In genomic region chr12:47828967-47829482, GRCh38 we compare ENCODE assay signal across 8 cellular contexts. TPM values are rescaled to one million over a fixed set of nuclear protein-coding genes. Genes with fewer than 3 reads are reported as not detected.
A peak's percentile ranks its signal among the peaks of the same experiment; 100 is the strongest.
DNase-seq lines count a peak whose midpoint lies in the region; ATAC-seq, FAIRE-seq and TF ChIP-seq lines count a peak whose summit lies in the region.

No MANE protein-coding gene starts in this region.

- H3K27ac ChIP-seq in SK-N-SH (ENCODE audit: low read depth in 2 of 2, low read length in 1 of 2) (peak overlapping the region in 1 of 2 experiments; percentile 81; a peak in 2 of 4 replicates), esophagus squamous epithelium (peak overlapping the region; percentile 82 to 99 (median 90)), ovary (peak overlapping the region; percentile 71 to 89)

- H4K20me1 ChIP-seq in SK-N-SH (ENCODE audit: insufficient read depth), result no peaks in the 10 kb centered on the region

- H3K27me3 ChIP-seq in SK-N-SH (ENCODE audit: insufficient read depth) (no peaks in the 10 kb centered on the region), esophagus squamous epithelium (no peaks in the 10 kb centered on the region), ovary (no peaks in the 10 kb centered on the region)

- CTCF ChIA-PET in SK-N-SH (lab: Yijun Ruan, JAX), result interaction anchor here (0.8 to 25.6 kb wide), 12 partner anchors 9 to 260 kb away, joined by 3 to 458 read pairs (median 4); partner anchors contain the start of genes HDAC7, RPAP3 and SLC48A1

- H3K36me3 ChIP-seq in SK-N-SH (replicated peaks in 1 of 2; ENCODE audit: control insufficient read depth in 1 of 2, insufficient read depth in 2 of 2, low read length in 1 of 2), result no peaks in the 10 kb centered on the region
- H3K36me3 ChIP-seq in esophagus squamous epithelium, result no peaks in the 10 kb centered on the region
- no peaks in the 10 kb centered on the region for H3K36me3 ChIP-seq in ovary

- no peak overlapping the region for H3K9ac ChIP-seq in SK-N-SH

- TF ChIP-seq EP300 in SK-N-SH (IDR thresholded peaks at IDR 0.05; ENCODE audit: borderline replicate concordance in 1 of 2, low read depth in 1 of 2, low read length in 1 of 2) (no peak), ovary (IDR thresholded peaks at IDR 0.05) (no peak)

- no peak for FAIRE-seq in H54 (lab: Jason Lieb, UNC)

- no peak for TF ChIP-seq CTCF in SK-N-SH (IDR thresholded peaks at IDR 0.05)
- no peak for TF ChIP-seq CTCF in esophagus squamous epithelium (IDR thresholded peaks at IDR 0.05)
- TF ChIP-seq CTCF in ovary (IDR thresholded peaks at IDR 0.05), result no peak

- H3F3A ChIP-seq in SK-N-SH (replicated peaks; ENCODE audit: insufficient read depth), result no peaks in the 10 kb centered on the region

- DNase-seq in H54 (ENCODE audit: insufficient read length, low spot score) (peak; percentile 64), SK-N-SH (peak; percentile 83), esophagus squamous epithelium (lab: John Stamatoyannopoulos, UW) (no peak), ovary (peak; percentile 91 to 94 (median 93)), NCI-H1048 (lab: John Stamatoyannopoulos, UW) (no peak), activated T-cell treated with anti-CD3 and anti-CD28 coated beads for 4 hours (no peak)

- no peaks in the 10 kb centered on the region for H3K9me2 ChIP-seq in SK-N-SH

- no peak for TF ChIP-seq RAD21 in SK-N-SH (IDR thresholded peaks at IDR 0.05; ENCODE audit: low read length)

- H2AFZ ChIP-seq in SK-N-SH (ENCODE audit: low read depth), result peak overlapping the region; percentile 75; the same call in 1 of the 2 replicates

- intact Hi-C loops in esophagus squamous epithelium (cut with DNase I) (no loop called here), ovary (cut with DNase I) (loop anchor here in 2 of 4 donors (10.0 kb wide), 1 partner anchor 114 kb away; no protein-coding TSS in a partner anchor)

- H3K4me2 ChIP-seq in SK-N-SH, result no peak overlapping the region

- no peak for TF ChIP-seq POLR2A in H54 (IDR thresholded peaks at IDR 0.05; ENCODE audit: low read depth, low read length)
- peak in 1 of 4 donors; percentile 26 for TF ChIP-seq POLR2A in esophagus squamous epithelium (IDR thresholded peaks at IDR 0.05)
- no peak for TF ChIP-seq POLR2A in ovary (IDR thresholded peaks at IDR 0.05)

- H3K9me3 ChIP-seq in SK-N-SH, result no peaks in the 10 kb centered on the region
- no peaks in the 10 kb centered on the region for H3K9me3 ChIP-seq in esophagus squamous epithelium
- H3K9me3 ChIP-seq in ovary, result no peaks in the 10 kb centered on the region

- H3K4me1 ChIP-seq in SK-N-SH (ENCODE audit: control insufficient read depth in 1 of 2, insufficient read depth in 2 of 2, low read depth in 1 of 2, low read length in 1 of 2), result peaks cover 14% of the 10 kb centered on the region in 2 experiments; a peak in 2 of 4 replicates
- peaks cover 43 to 69% (median 53%) of the 10 kb centered on the region in 3 donors for H3K4me1 ChIP-seq in esophagus squamous epithelium
- H3K4me1 ChIP-seq in ovary (ENCODE audit: insufficient read depth), result peaks cover 14% of the 10 kb centered on the region

- H3K4me3 ChIP-seq in SK-N-SH (ENCODE audit: low read depth in 2 of 2, low read length in 1 of 2), result no peak overlapping the region
- peak overlapping the region in 1 of 4 donors; percentile 46 for H3K4me3 ChIP-seq in esophagus squamous epithelium
- H3K4me3 ChIP-seq in ovary, result no peak overlapping the region

- ATAC-seq in HG03460 (IDR thresholded peaks at IDR 0.05; ENCODE audit: unreplicated experiment) (no peak), GM18511 (IDR thresholded peaks at IDR 0.05; ENCODE audit: unreplicated experiment) (no peak)

- no peaks in the 10 kb centered on the region for H3K79me2 ChIP-seq in SK-N-SH (ENCODE audit: insufficient read depth)

- POLR2A ChIA-PET in SK-N-SH (lab: Yijun Ruan, JAX), result interaction anchor here (0.9 to 1.3 kb wide), 2 partner anchors 9 to 92 kb away, joined by 3 to 5 read pairs; partner anchors contain the start of gene HDAC7

- WGBS in SK-N-SH (ENCODE audit: low lambda C conversion rate), result 45% methylated on average over 7 of the region's 7 CpGs
- 6 to 30% methylated on average over 2 to 3 of the region's 7 CpGs for WGBS in esophagus squamous epithelium, 2 donors
- WGBS in ovary, 3 donors, result 25 to 28% (median 28%) methylated on average over 7 of the region's 7 CpGs

TF ChIP-seq in SK-N-SH, 30 proteins besides CTCF, POLR2A, EP300 and RAD21:
- TF ChIP-seq ZBTB33 (IDR thresholded peaks at IDR 0.05; ENCODE audit: borderline replicate concordance, low read depth) (no peak), ELF1 (IDR thresholded peaks at IDR 0.05) (peak; percentile 70), TAF1 (IDR thresholded peaks at IDR 0.05; ENCODE audit: borderline replicate concordance, low read depth, low read length) (peak; percentile 46; the same call in 1 of the 2 replicates), CHD2 (IDR thresholded peaks at IDR 0.05; ENCODE audit: low read length, partially characterized antibody) (peak; percentile 62)
- TF ChIP-seq, protein P1, sequence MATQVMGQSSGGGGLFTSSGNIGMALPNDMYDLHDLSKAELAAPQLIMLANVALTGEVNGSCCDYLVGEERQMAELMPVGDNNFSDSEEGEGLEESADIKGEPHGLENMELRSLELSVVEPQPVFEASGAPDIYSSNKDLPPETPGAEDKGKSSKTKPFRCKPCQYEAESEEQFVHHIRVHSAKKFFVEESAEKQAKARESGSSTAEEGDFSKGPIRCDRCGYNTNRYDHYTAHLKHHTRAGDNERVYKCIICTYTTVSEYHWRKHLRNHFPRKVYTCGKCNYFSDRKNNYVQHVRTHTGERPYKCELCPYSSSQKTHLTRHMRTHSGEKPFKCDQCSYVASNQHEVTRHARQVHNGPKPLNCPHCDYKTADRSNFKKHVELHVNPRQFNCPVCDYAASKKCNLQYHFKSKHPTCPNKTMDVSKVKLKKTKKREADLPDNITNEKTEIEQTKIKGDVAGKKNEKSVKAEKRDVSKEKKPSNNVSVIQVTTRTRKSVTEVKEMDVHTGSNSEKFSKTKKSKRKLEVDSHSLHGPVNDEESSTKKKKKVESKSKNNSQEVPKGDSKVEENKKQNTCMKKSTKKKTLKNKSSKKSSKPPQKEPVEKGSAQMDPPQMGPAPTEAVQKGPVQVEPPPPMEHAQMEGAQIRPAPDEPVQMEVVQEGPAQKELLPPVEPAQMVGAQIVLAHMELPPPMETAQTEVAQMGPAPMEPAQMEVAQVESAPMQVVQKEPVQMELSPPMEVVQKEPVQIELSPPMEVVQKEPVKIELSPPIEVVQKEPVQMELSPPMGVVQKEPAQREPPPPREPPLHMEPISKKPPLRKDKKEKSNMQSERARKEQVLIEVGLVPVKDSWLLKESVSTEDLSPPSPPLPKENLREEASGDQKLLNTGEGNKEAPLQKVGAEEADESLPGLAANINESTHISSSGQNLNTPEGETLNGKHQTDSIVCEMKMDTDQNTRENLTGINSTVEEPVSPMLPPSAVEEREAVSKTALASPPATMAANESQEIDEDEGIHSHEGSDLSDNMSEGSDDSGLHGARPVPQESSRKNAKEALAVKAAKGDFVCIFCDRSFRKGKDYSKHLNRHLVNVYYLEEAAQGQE (IDR thresholded peaks at IDR 0.05; ENCODE audit: low read depth, low read length), result no peak

RNA-seq across cellular contexts. Expression of gene HDAC7, which starts 9.3 kb away (rescaled TPM):
- 32.7 and 51.0 TPM in 2 replicates for polyA plus RNA-seq in SK-N-SH (2012; rRNA removed)
- polyA plus RNA-seq in SK-N-SH (2012; cell fraction: cytosol; rRNA removed), result 20.4 and 31.4 TPM in 2 replicates
- polyA plus RNA-seq in SK-N-SH (2012; cell fraction: nucleus; rRNA removed), result 227 and 305 TPM in 2 replicates
- 10 to 100 TPM; 19.8 to 37.2 (median 24.0) TPM for total RNA-seq in esophagus squamous epithelium
- total RNA-seq in ovary, result 100 to 1,000 TPM in 5 of 7 donors, 10 to 100 TPM in 2; 47.2 to 151 (median 103) TPM
- 10 to 100 TPM; 40.1 to 79.4 TPM for polyA plus RNA-seq in ovary

RNA-seq across cellular contexts. Expression of gene SLC48A1, which starts 56.0 kb away (rescaled TPM):
- polyA plus RNA-seq in SK-N-SH (2012; rRNA removed) (7.3 and 8.1 TPM in 2 replicates), ovary (10 to 100 TPM; 24.1 to 41.1 TPM)
- 4.7 and 6.8 TPM in 2 replicates for polyA plus RNA-seq in SK-N-SH (2012; cell fraction: cytosol; rRNA removed)
- polyA plus RNA-seq in SK-N-SH (2012; cell fraction: nucleus; rRNA removed), result 13.1 and 16.1 TPM in 2 replicates
- total RNA-seq in esophagus squamous epithelium (10 to 100 TPM; 18.9 to 35.4 (median 25.4) TPM), ovary (100 to 1,000 TPM in 2 of 7 donors, 10 to 100 TPM in 5; 36.7 to 143 (median 98.3) TPM)

Comparison
In these comparisons a context has a peak if more than half of its experiments do, and no peak if none do; other contexts are left out.
1. DNase-seq: peak in H54 (single experiment), SK-N-SH (single experiment) and ovary (5 of 5); none in esophagus squamous epithelium (single experiment), NCI-H1048 (single experiment) and activated T-cell treated with anti-CD3 and anti-CD28 coated beads for 4 hours (single experiment).